ENCODE assay signal across 26 cellular contexts in genomic region chr6:45160305-45160704, GRCh38.
"Had no signal": no experiment of that assay in that cellular context is flagged by ENCODE, and none has a peak within 500 bp of the region (broad histone marks: within the 10 kb centered on the region; RNA-seq: fewer than 3 reads in every experiment).

No MANE protein-coding gene starts in this region.

- FAIRE-seq: kidney, pancreas, small intestine, urothelium cell line had no signal

- H3K4me3 ChIP-seq: left lung, lower lobe of right lung, pancreas, prostate gland, sigmoid colon, spleen, suprapubic skin, thoracic aorta, tibial artery, upper lobe of right lung had no signal

- H3K9me3 ChIP-seq: left lung, lower lobe of right lung, pancreas, prostate gland, sigmoid colon, spleen, suprapubic skin, thoracic aorta, tibial artery, upper lobe of right lung had no signal

- ATAC-seq: left colon; left lung; lower lobe of right lung; naive thymus-derived CD8-positive, alpha-beta T cell; pancreas; right cardiac atrium; stimulated activated effector memory CD8-positive, alpha-beta T cell treated with anti-CD3 and anti-CD28 coated beads, Interleukin-12 subunit alpha, Interleukin-12 subunit beta, amount 100 ng/mL, for 72 hours; upper lobe of right lung had no signal

- H3K27ac ChIP-seq: left lung, lower lobe of right lung, pancreas, prostate gland, sigmoid colon, spleen, suprapubic skin, thoracic aorta, tibial artery, upper lobe of right lung had no signal

- H3K27me3 ChIP-seq: left lung, pancreas, sigmoid colon, spleen, suprapubic skin, tibial artery, upper lobe of right lung had no signal

- DNase-seq: hippocampal formation; kidney; left colon; left lung; lower lobe of right lung; mammary epithelial cell; mesenchymal stem cell; naive thymus-derived CD8-positive, alpha-beta T cell; nucleus accumbens; pancreas; posterior cingulate gyrus; retina; right cardiac atrium; sigmoid colon; small intestine; spleen; stimulated activated CD4-positive, alpha-beta T cell treated with anti-CD3 and anti-CD28 coated beads, Interleukin-4, amount 100 ng/mL, for 24 hours; stimulated activated naive CD4-positive, alpha-beta T cell; tibial artery; trophoblast cell; upper lobe of right lung had no signal

- H3K4me1 ChIP-seq: left lung, lower lobe of right lung, pancreas, prostate gland, sigmoid colon, suprapubic skin, tibial artery, upper lobe of right lung had no signal

- H3K36me3 ChIP-seq: left lung, lower lobe of right lung, pancreas, prostate gland, sigmoid colon, spleen, suprapubic skin, thoracic aorta, tibial artery, upper lobe of right lung had no signal
